In the genomic region with DNA sequence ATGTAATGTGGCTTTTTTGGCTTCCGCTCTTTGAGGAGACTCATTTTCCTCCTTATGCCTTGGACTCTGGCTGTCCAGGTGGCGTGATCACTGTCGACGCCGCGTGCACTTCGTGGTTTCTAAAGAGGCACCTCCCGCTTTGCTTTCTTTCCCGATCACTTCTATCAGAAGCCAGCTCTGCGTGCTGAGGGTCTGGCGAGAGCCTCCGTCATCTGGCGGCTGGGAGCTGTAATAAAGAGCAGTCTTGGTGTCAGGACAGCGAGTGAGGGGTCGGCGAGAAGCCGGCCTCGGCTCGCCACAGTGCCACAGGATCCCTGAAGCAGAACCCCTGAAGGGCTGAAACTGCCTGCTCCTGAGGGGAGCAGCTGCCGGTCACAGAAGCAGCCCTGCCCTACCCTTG, we compare ENCODE assay signal across 28 cellular contexts. TPM values are rescaled to one million over a fixed set of nuclear protein-coding genes. Genes with fewer than 3 reads are reported as not detected.
DNase-seq lines count a peak whose midpoint lies in the region; ATAC-seq and TF ChIP-seq lines count a peak whose summit lies in the region.
"Had no signal": no experiment of that assay in that cellular context is flagged by ENCODE, and none has a peak within 500 bp of the region (broad histone marks: within the 10 kb centered on the region; RNA-seq: fewer than 3 reads in every experiment).

No MANE protein-coding gene starts in this region.

- H3K27me3 Mint-ChIP-seq in stimulated activated naive CD8-positive, alpha-beta T cell treated with anti-CD3 and anti-CD28 coated beads, Interleukin-15, amount 100 ng/mL, for 72 hours, result no peaks in the 10 kb centered on the region
- no peaks in the 10 kb centered on the region for H3K27me3 Mint-ChIP-seq in WTC11 (ENCODE audit: low read depth)
- H3K27me3 Mint-ChIP-seq: activated CD8-positive, alpha-beta memory T cell treated with anti-CD3 and anti-CD28 coated beads, Interleukin-2, amount 10 ng/mL, durations not matched to agents 7 days and 5 days had no signal

- peaks cover 29% of the 10 kb centered on the region for H3K36me3 Mint-ChIP-seq in WTC11

- CTCF ChIA-PET in WTC11 (lab: Charles Lee), result interaction anchor here (1.0 to 1.2 kb wide), 2 partner anchors 8 to 51 kb away, joined by 3 to 4 read pairs; no protein-coding TSS in a partner anchor

- no peak overlapping the region for H3K4ac ChIP-seq in neuronal stem cell (ENCODE audit: low read length)

- no peak overlapping the region for H3K4me3 ChIP-seq in neuronal stem cell (ENCODE audit: low read length in 2 of 2)
- H3K4me3 ChIP-seq: adrenal gland, colonic mucosa, suprapubic skin had no signal

- peaks cover 20% of the 10 kb centered on the region for H3K79me1 ChIP-seq in neuronal stem cell (ENCODE audit: low read depth, low read length)

- H3K27ac Mint-ChIP-seq in stimulated activated naive CD8-positive, alpha-beta T cell treated with anti-CD3 and anti-CD28 coated beads, Interleukin-15, amount 100 ng/mL, for 72 hours, result peak overlapping the region; percentile 51 to 77
- H3K27ac Mint-ChIP-seq in WTC11, result peak overlapping the region; percentile 89
- H3K27ac Mint-ChIP-seq: activated CD8-positive, alpha-beta memory T cell treated with anti-CD3 and anti-CD28 coated beads, Interleukin-2, amount 10 ng/mL, durations not matched to agents 7 days and 5 days had no signal

- H2BK15ac ChIP-seq in neuronal stem cell (ENCODE audit: low read length), result no peak overlapping the region

- no peak for TF ChIP-seq CTCF in WTC11 (IDR thresholded peaks at IDR 0.05)
- TF ChIP-seq CTCF in GM20000 (IDR thresholded peaks at IDR 0.05; ENCODE audit: extremely low read depth, missing control alignments), result no peak

- ATAC-seq in stimulated activated naive CD8-positive, alpha-beta T cell treated with anti-CD3 and anti-CD28 coated beads, Interleukin-15, amount 100 ng/mL, for 72 hours, result no peak
- no peak for ATAC-seq in stimulated activated naive CD8-positive, alpha-beta T cell treated with anti-CD3 and anti-CD28 coated beads, Interleukin-15, Interleukin-2, amounts not matched to agents 100 U/mL and 50 U/mL, for 24 hours
- ATAC-seq in WTC11, result no peak
- ATAC-seq in GM18520 (IDR thresholded peaks at IDR 0.05; ENCODE audit: unreplicated experiment), result no peak
- ATAC-seq: activated CD8-positive, alpha-beta memory T cell treated with anti-CD3 and anti-CD28 coated beads, Interleukin-2, amount 10 ng/mL, durations not matched to agents 7 days and 5 days; left colon had no signal

- H3K27me3 ChIP-seq in neuronal stem cell (ENCODE audit: control insufficient read depth in 3 of 3, insufficient read depth in 3 of 3, low read depth in 1 of 3, low read length in 3 of 3), result no peaks in the 10 kb centered on the region
- H3K27me3 ChIP-seq: adrenal gland, breast epithelium, colonic mucosa, suprapubic skin had no signal

- no peak overlapping the region for H3K4me2 ChIP-seq in neuronal stem cell (ENCODE audit: insufficient read depth, low read length, poor library complexity, severe bottlenecking)

- H2AFZ ChIP-seq in neuronal stem cell (ENCODE audit: low read length), result no peak overlapping the region

- no peak overlapping the region for H3K27ac ChIP-seq in neuronal stem cell (replicated peaks; ENCODE audit: low read length)
- H3K27ac ChIP-seq: adrenal gland, C4-2B, colonic mucosa, suprapubic skin, WERI-Rb-1 had no signal

- H3K4me1 ChIP-seq in neuronal stem cell (ENCODE audit: control insufficient read depth in 2 of 2, insufficient read depth in 1 of 2, low read depth in 1 of 2, low read length in 2 of 2), result peaks cover 0 to 9% of the 10 kb centered on the region in 2 donors
- H3K4me1 ChIP-seq: adrenal gland, Caco-2 had no signal

- no peak overlapping the region for H4K8ac ChIP-seq in neuronal stem cell (ENCODE audit: low read depth, low read length)

- no peak for DNase-seq in stimulated activated naive CD8-positive, alpha-beta T cell treated with anti-CD3 and anti-CD28 coated beads, Interleukin-15, amount 100 ng/mL, for 72 hours
- no peak for DNase-seq in stimulated activated naive CD8-positive, alpha-beta T cell treated with anti-CD3 and anti-CD28 coated beads, Interleukin-15, Interleukin-2, amounts not matched to agents 100 U/mL and 50 U/mL, for 24 hours
- DNase-seq in WTC11 (ENCODE audit: low spot score) (no peak), neuronal stem cell (ENCODE audit: low spot score) (no peak), NCI-H526 (lab: John Stamatoyannopoulos, UW) (no peak), GM20000 (ENCODE audit: low spot score) (no peak)
- no peak for DNase-seq in stimulated activated CD4-positive, alpha-beta T cell treated with anti-CD3 and anti-CD28 coated beads, Interleukin-12 subunit alpha, Interleukin-12 subunit beta, amount 100 ng/mL, for 4 hours
- DNase-seq: activated CD4-positive, alpha-beta T cell treated with anti-CD3 and anti-CD28 coated beads, Interleukin-2, amount 50 U/mL, for 1 hour; activated CD8-positive, alpha-beta memory T cell treated with anti-CD3 and anti-CD28 coated beads, Interleukin-2, amount 10 ng/mL, durations not matched to agents 7 days and 5 days; activated T-cell treated with anti-CD3 and anti-CD28 coated beads, Interleukin-2, amount 50 U/mL, for 48 hours; adrenal gland; Caco-2; colonic mucosa; effector CD8-positive, alpha-beta T cell; mesendoderm; NCI-H1092 treated with DMSO at 0.1 percent for 48 hours; NCI-H2029; NCI-H446; nucleus accumbens; stimulated activated CD4-positive, alpha-beta T cell treated with anti-CD3 and anti-CD28 coated beads, Interleukin-2, amount 100 ng/mL, for 48 hours; T-helper 9 cell; WERI-Rb-1 had no signal

- H3K14ac ChIP-seq in neuronal stem cell (ENCODE audit: low read length), result no peak overlapping the region

- no CpG with 5 or more reads among the region's 20 CpGs for WGBS in neuronal stem cell (ENCODE audit: extremely low coverage in 2 of 2, insufficient read length in 2 of 2, insufficient replicate concordance in 1 of 2), 2 donors

- peaks cover 27 to 77% of the 10 kb centered on the region in 2 donors for H3K36me3 ChIP-seq in neuronal stem cell (replicated peaks in 1 of 2; ENCODE audit: control insufficient read depth in 2 of 2, insufficient read depth in 2 of 2, low read length in 2 of 2)
- H3K36me3 ChIP-seq: adrenal gland, breast epithelium, colonic mucosa had no signal

- H2BK5ac ChIP-seq in neuronal stem cell (ENCODE audit: low read length), result no peak overlapping the region

- POLR2A ChIA-PET in WTC11 (lab: Charles Lee), result no interaction called here

- peak overlapping the region; percentile 9 for H3K18ac ChIP-seq in neuronal stem cell (ENCODE audit: low read length)

- H3K9ac ChIP-seq in neuronal stem cell (ENCODE audit: low read depth, low read length, poor library complexity), result no peak overlapping the region

- peaks cover 0 to 14% of the 10 kb centered on the region in 2 donors for H3K9me3 ChIP-seq in neuronal stem cell (replicated peaks in 1 of 2; ENCODE audit: control insufficient read depth in 2 of 2, insufficient read depth in 1 of 2, low read depth in 1 of 2, low read length in 2 of 2)
- H3K9me3 ChIP-seq: adrenal gland, breast epithelium, Caco-2, colonic mucosa, suprapubic skin had no signal

- peaks cover 6% of the 10 kb centered on the region for H3K4me1 Mint-ChIP-seq in stimulated activated naive CD8-positive, alpha-beta T cell treated with anti-CD3 and anti-CD28 coated beads, Interleukin-15, amount 100 ng/mL, for 72 hours
- peaks cover 25% of the 10 kb centered on the region for H3K4me1 Mint-ChIP-seq in WTC11

- H3K9me3 Mint-ChIP-seq in stimulated activated naive CD8-positive, alpha-beta T cell treated with anti-CD3 and anti-CD28 coated beads, Interleukin-15, amount 100 ng/mL, for 72 hours, result peaks cover 0 to 13% of the 10 kb centered on the region in 2 donors
- H3K9me3 Mint-ChIP-seq in WTC11, result peaks cover 13% of the 10 kb centered on the region

- no peak overlapping the region for H3K23ac ChIP-seq in neuronal stem cell (ENCODE audit: low read depth, low read length, poor library complexity)

- no peak overlapping the region for H2AK5ac ChIP-seq in neuronal stem cell (ENCODE audit: low read depth, low read length)

- H4K91ac ChIP-seq in neuronal stem cell (ENCODE audit: low read depth, low read length, poor library complexity), result no peak overlapping the region

- H2BK120ac ChIP-seq in neuronal stem cell (ENCODE audit: low read depth, low read length), result no peak overlapping the region

- no peak overlapping the region for H3K4me3 Mint-ChIP-seq in stimulated activated naive CD8-positive, alpha-beta T cell treated with anti-CD3 and anti-CD28 coated beads, Interleukin-15, amount 100 ng/mL, for 72 hours
- no peak overlapping the region for H3K4me3 Mint-ChIP-seq in WTC11
- H3K4me3 Mint-ChIP-seq: activated CD8-positive, alpha-beta memory T cell treated with anti-CD3 and anti-CD28 coated beads, Interleukin-2, amount 10 ng/mL, durations not matched to agents 7 days and 5 days had no signal

- no peak overlapping the region for H2BK12ac ChIP-seq in neuronal stem cell (ENCODE audit: low read length)

TF ChIP-seq in WTC11, 78 proteins besides CTCF, POLR2A, EP300 and RAD21 (continues in another document):
- TF ChIP-seq, protein P1, sequence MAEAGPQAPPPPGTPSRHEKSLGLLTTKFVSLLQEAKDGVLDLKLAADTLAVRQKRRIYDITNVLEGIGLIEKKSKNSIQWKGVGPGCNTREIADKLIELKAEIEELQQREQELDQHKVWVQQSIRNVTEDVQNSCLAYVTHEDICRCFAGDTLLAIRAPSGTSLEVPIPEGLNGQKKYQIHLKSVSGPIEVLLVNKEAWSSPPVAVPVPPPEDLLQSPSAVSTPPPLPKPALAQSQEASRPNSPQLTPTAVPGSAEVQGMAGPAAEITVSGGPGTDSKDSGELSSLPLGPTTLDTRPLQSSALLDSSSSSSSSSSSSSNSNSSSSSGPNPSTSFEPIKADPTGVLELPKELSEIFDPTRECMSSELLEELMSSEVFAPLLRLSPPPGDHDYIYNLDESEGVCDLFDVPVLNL (CRISPR knock-in tag; IDR thresholded peaks at IDR 0.05; ENCODE audit: borderline replicate concordance, low read depth), result no peak
- TF ChIP-seq, protein P2, sequence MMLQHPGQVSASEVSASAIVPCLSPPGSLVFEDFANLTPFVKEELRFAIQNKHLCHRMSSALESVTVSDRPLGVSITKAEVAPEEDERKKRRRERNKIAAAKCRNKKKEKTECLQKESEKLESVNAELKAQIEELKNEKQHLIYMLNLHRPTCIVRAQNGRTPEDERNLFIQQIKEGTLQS (CRISPR knock-in tag; conservative IDR thresholded peaks at IDR 0.05), result no peak
- no peak for TF ChIP-seq CREB1 (CRISPR knock-in tag; IDR thresholded peaks at IDR 0.05)
- no peak for TF ChIP-seq FOXK1 (CRISPR knock-in tag; IDR thresholded peaks at IDR 0.05)
- no peak for TF ChIP-seq ZNF671 (CRISPR knock-in tag; IDR thresholded peaks at IDR 0.05)
- no peak for TF ChIP-seq IRF2 (CRISPR knock-in tag; IDR thresholded peaks at IDR 0.05; ENCODE audit: borderline replicate concordance, low read depth)
- no peak for TF ChIP-seq NFATC4 (CRISPR knock-in tag; IDR thresholded peaks at IDR 0.05)

RNA-seq across cellular contexts. Expression of gene ZNF750, which starts 7.4 kb away (rescaled TPM):
- 0.04 to 0.07 TPM in 2 of 3 replicates, not detected in the other for total RNA-seq in WTC11 (2021)
- 0.01 TPM for polyA plus RNA-seq in neuronal stem cell (2013, experiment 1 of 2)
- polyA plus RNA-seq in neuronal stem cell (2013, experiment 2 of 2), result 0.01 TPM
- total RNA-seq: activated CD8-positive, alpha-beta memory T cell treated with anti-CD3 and anti-CD28 coated beads, Interleukin-2, amount 10 ng/mL, durations not matched to agents 7 days and 5 days; colonic mucosa; left colon; M059J had no signal
